15 cellular contexts compared by ENCODE assay signal in the genomic region with DNA sequence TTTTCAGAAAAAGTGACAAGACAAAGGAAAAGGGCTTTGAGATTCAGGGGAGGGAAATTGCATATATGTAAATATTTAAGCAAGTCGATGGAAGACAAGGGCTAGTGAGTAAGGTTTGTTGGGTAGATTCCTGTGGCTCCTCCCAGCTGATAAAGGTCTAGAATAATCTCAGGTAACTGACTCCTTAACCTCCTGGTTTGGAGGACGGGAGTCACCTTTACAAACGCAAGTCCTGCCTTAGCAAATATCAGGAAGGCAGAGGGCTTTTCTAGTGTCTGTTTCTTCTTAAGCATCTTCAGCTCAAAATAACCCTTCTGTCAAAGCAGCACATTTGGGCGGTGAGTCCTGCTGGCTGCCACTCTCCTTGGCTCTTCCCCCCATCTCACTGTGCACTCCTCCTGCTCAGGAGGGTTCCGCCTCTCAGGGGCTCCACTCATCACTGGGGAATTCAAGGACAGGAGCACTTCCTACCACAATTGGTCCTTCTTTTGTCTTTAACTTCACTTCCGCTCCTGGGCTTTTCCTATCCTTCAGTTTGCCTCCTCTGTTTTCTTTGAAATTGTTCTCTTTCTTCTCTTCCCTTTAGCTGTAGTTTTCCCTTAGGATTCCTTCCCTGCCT.
A peak's percentile ranks its signal among the peaks of the same experiment; 100 is the strongest.
DNase-seq lines count a peak whose midpoint lies in the region; ATAC-seq, FAIRE-seq and TF ChIP-seq lines count a peak whose summit lies in the region.
"Had no signal": no experiment of that assay in that cellular context is flagged by ENCODE, and none has a peak within 500 bp of the region (broad histone marks: within the 10 kb centered on the region; RNA-seq: fewer than 3 reads in every experiment).

No MANE protein-coding gene starts in this region.

- TF ChIP-seq CTCF in IMR-90 (conservative IDR thresholded peaks at IDR 0.05; ENCODE audit: low read depth, low read length) (no peak), MCF 10A (IDR thresholded peaks at IDR 0.05; ENCODE audit: unreplicated experiment) (no peak), keratinocyte (optimal IDR thresholded peaks at IDR 0.05 in 1 of 3, IDR thresholded peaks at IDR 0.05 in 1 of 3, conservative IDR thresholded peaks at IDR 0.05 in 1 of 3; ENCODE audit: extremely low read depth in 1 of 3, insufficient read depth in 2 of 3, low read length in 3 of 3) (no peak), tibial artery (IDR thresholded peaks at IDR 0.05) (no peak), kidney (IDR thresholded peaks at IDR 0.05; ENCODE audit: borderline replicate concordance, extremely low read depth, insufficient read depth) (no peak)

- peak overlapping the region; percentile 47; the same call in 1 of the 2 replicates for H2AK5ac ChIP-seq in IMR-90 (ENCODE audit: low read depth, low read length)

- H3K27me3 ChIP-seq in IMR-90 (ENCODE audit: control insufficient read depth, insufficient read depth, low read length) (no peaks in the 10 kb centered on the region), keratinocyte (ENCODE audit: control insufficient read depth, extremely low read depth, insufficient read depth, low read length) (no peaks in the 10 kb centered on the region), tibial artery (no peaks in the 10 kb centered on the region)
- H3K27me3 ChIP-seq: right atrium auricular region had no signal

- intact Hi-C loops in IMR-90 (cut with micrococcal nuclease): no loop called here
- intact Hi-C loops in MCF 10A (cut with micrococcal nuclease): no loop called here
- intact Hi-C loops in tibial artery (cut with DNase I; ENCODE audit: low total_unique reads): loop anchor here (5.0 kb wide), 1 partner anchor 61 kb away; no protein-coding TSS in a partner anchor
- intact Hi-C loops in kidney (cut with DNase I): no loop called here

- peak overlapping the region; percentile 81 for H2AK9ac ChIP-seq in IMR-90 (replicated peaks; ENCODE audit: low read depth, low read length, poor library complexity)

- no peaks in the 10 kb centered on the region for H3K9me3 Mint-ChIP-seq in MCF 10A (ENCODE audit: unreplicated experiment)
- H3K9me3 Mint-ChIP-seq: CD4-positive, alpha-beta T cell; stimulated activated naive CD8-positive, alpha-beta T cell treated with anti-CD3 and anti-CD28 coated beads, Interleukin-15, Interleukin-2, amounts not matched to agents 100 ng/mL and 50 ng/mL, for 24 hours had no signal

- peaks cover 29% of the 10 kb centered on the region for H3K4me1 ChIP-seq in IMR-90 (ENCODE audit: control insufficient read depth, insufficient read depth, low read length)
- no peaks in the 10 kb centered on the region for H3K4me1 ChIP-seq in keratinocyte (ENCODE audit: control insufficient read depth, extremely low read depth, insufficient read depth, low read length)
- H3K4me1 ChIP-seq in tibial artery: peaks cover 4 to 76% (median 61%) of the 10 kb centered on the region in 4 donors
- H3K4me1 ChIP-seq in kidney (ENCODE audit: control insufficient read depth in 1 of 2, insufficient read depth in 1 of 2, low read depth in 1 of 2, low read length in 2 of 2): peaks cover 0 to 5% of the 10 kb centered on the region in 2 donors
- H3K4me1 ChIP-seq: HAP-1 had no signal

- H3K4me3 ChIP-seq in IMR-90 (ENCODE audit: insufficient read depth, low read depth, low read length) (no peak overlapping the region), keratinocyte (ENCODE audit: control insufficient read depth in 2 of 3, extremely low read depth in 1 of 3, insufficient read depth in 2 of 3, low read depth in 1 of 3, low read length in 3 of 3) (no peak overlapping the region), tibial artery (no peak overlapping the region), kidney (ENCODE audit: low read length in 2 of 2) (no peak overlapping the region)
- H3K4me3 ChIP-seq: HAP-1, right atrium auricular region had no signal

- peaks cover 31% of the 10 kb centered on the region for H3K4me1 Mint-ChIP-seq in MCF 10A (ENCODE audit: insufficient read depth, unreplicated experiment)

- CTCF ChIA-PET in IMR-90 (lab: Yijun Ruan, JAX): no interaction called here
- CTCF ChIA-PET in MCF 10A (lab: Yijun Ruan, JAX): interaction anchor here (0.6 kb wide), 1 partner anchor 500 kb away, joined by 3 read pairs; no protein-coding TSS in a partner anchor

- peak overlapping the region; percentile 86 for H3K18ac ChIP-seq in IMR-90 (ENCODE audit: low read depth, low read length)

- peak overlapping the region; percentile 14; the same call in 1 of the 2 replicates for H3K27ac ChIP-seq in IMR-90 (ENCODE audit: insufficient read depth, low read length)
- H3K27ac ChIP-seq in keratinocyte (ENCODE audit: control insufficient read depth, insufficient read depth, low read length): no peak overlapping the region
- H3K27ac ChIP-seq in tibial artery: peak overlapping the region; percentile 77 to 83
- H3K27ac ChIP-seq in kidney (ENCODE audit: low read depth in 2 of 2, low read length in 2 of 2): no peak overlapping the region

- peak overlapping the region; percentile 74 for H3K27ac Mint-ChIP-seq in MCF 10A (ENCODE audit: low read depth, unreplicated experiment)
- H3K27ac Mint-ChIP-seq: activated T-helper 17 cell treated with anti-CD3 and anti-CD28 coated beads, Interleukin-2, amount 50 U/mL, for 72 hours; CD4-positive, alpha-beta T cell; stimulated activated naive CD8-positive, alpha-beta T cell treated with anti-CD3 and anti-CD28 coated beads, Interleukin-15, Interleukin-2, amounts not matched to agents 100 ng/mL and 50 ng/mL, for 24 hours had no signal

- peak overlapping the region; percentile 17; the same call in 1 of the 2 replicates for H3K14ac ChIP-seq in IMR-90 (replicated peaks; ENCODE audit: low read depth, low read length)

- peak overlapping the region; percentile 62 for H4K5ac ChIP-seq in IMR-90 (ENCODE audit: low read depth, low read length)

- no peak for TF ChIP-seq POLR2A in IMR-90 (IDR thresholded peaks at IDR 0.05; ENCODE audit: low read depth, low read length)

- DNase-seq in IMR-90 (no peak), MCF 10A (ENCODE audit: unreplicated experiment) (no peak), keratinocyte (ENCODE audit: low read depth, low spot score) (no peak), tibial artery (no peak), medulla oblongata (ENCODE audit: extremely low spot score) (no peak), kidney (no peak), NCI-H446 treated with DMSO at 0.1 percent for 48 hours (lab: John Stamatoyannopoulos, UW) (no peak)
- DNase-seq: CD4-positive, alpha-beta T cell; MV-4-11 had no signal

- H3K36me3 ChIP-seq in IMR-90 (ENCODE audit: control insufficient read depth, insufficient read depth, low read length) (no peaks in the 10 kb centered on the region), keratinocyte (ENCODE audit: control insufficient read depth in 2 of 2, extremely low read depth in 1 of 2, insufficient read depth in 2 of 2, low read length in 2 of 2) (no peaks in the 10 kb centered on the region), tibial artery (no peaks in the 10 kb centered on the region), kidney (ENCODE audit: control insufficient read depth in 1 of 2, insufficient read depth in 2 of 2, low read length in 2 of 2) (no peaks in the 10 kb centered on the region)
- H3K36me3 ChIP-seq: HAP-1, right atrium auricular region had no signal

- no peaks in the 10 kb centered on the region for H3K79me2 ChIP-seq in keratinocyte (ENCODE audit: control insufficient read depth, insufficient read depth, low read length)

- ATAC-seq in IMR-90 (ENCODE audit: low read depth) (no peak), HG03159 (IDR thresholded peaks at IDR 0.05; ENCODE audit: unreplicated experiment) (no peak)
- ATAC-seq: activated T-helper 17 cell treated with anti-CD3 and anti-CD28 coated beads, Interleukin-2, amount 50 U/mL, for 72 hours had no signal

- H4K8ac ChIP-seq in IMR-90 (ENCODE audit: low read depth in 2 of 2, low read length in 2 of 2): peak overlapping the region; percentile 11 to 71; a peak in 1 of 4 replicates

- dilution Hi-C loops in IMR-90 (cut with HindIII; ENCODE audit: low sequenced_read_pairs, unreplicated experiment): no loop called here
- dilution Hi-C loops in keratinocyte (cut with MboI; ENCODE audit: extremely low pct_ligation_motif_present, low sequenced_read_pairs): no loop called here

- no peak overlapping the region for H3K4me3 Mint-ChIP-seq in MCF 10A (ENCODE audit: unreplicated experiment)
- H3K4me3 Mint-ChIP-seq: activated T-helper 17 cell treated with anti-CD3 and anti-CD28 coated beads, Interleukin-2, amount 50 U/mL, for 72 hours; CD4-positive, alpha-beta T cell; stimulated activated naive CD8-positive, alpha-beta T cell treated with anti-CD3 and anti-CD28 coated beads, Interleukin-15, Interleukin-2, amounts not matched to agents 100 ng/mL and 50 ng/mL, for 24 hours had no signal

- in situ Hi-C loops in IMR-90 (cut with MboI; ENCODE audit: low sequenced_read_pairs): no loop called here

- TF ChIP-seq RAD21 in IMR-90 (IDR thresholded peaks at IDR 0.05; ENCODE audit: low read length): no peak

- 0 out of 2 replicates have a peak overlapping the region, but pooled peaks have one; percentile 16 for H3K23ac ChIP-seq in IMR-90 (ENCODE audit: low read depth, low read length)

- H4K20me1 ChIP-seq in IMR-90 (ENCODE audit: insufficient read depth, low read length) (no peaks in the 10 kb centered on the region), keratinocyte (ENCODE audit: control insufficient read depth, extremely low read depth, insufficient read depth, low read length) (no peaks in the 10 kb centered on the region)

- peak overlapping the region; percentile 88 for H2BK120ac ChIP-seq in IMR-90 (ENCODE audit: low read depth, low read length)

- no peak overlapping the region for H3K56ac ChIP-seq in IMR-90 (ENCODE audit: extremely low read depth, insufficient read depth, low read length)

- H2AFZ ChIP-seq in IMR-90 (replicated peaks; ENCODE audit: low read length, poor library complexity) (peak overlapping the region; percentile 73), keratinocyte (ENCODE audit: control insufficient read depth, low read length) (peak overlapping the region; percentile 16)

- BruUV-seq in IMR-90 (replicated peaks; lab: Mats Ljungman, UMichigan) (no TSS peak), MCF 10A (replicated peaks; lab: Mats Ljungman, UMichigan) (no TSS peak)

- H3K27me3 Mint-ChIP-seq in MCF 10A (ENCODE audit: insufficient read depth, unreplicated experiment): no peaks in the 10 kb centered on the region
- H3K27me3 Mint-ChIP-seq: CD4-positive, alpha-beta T cell; stimulated activated naive CD8-positive, alpha-beta T cell treated with anti-CD3 and anti-CD28 coated beads, Interleukin-15, Interleukin-2, amounts not matched to agents 100 ng/mL and 50 ng/mL, for 24 hours had no signal

- H3K9me3 ChIP-seq in IMR-90 (ENCODE audit: control insufficient read depth, insufficient read depth, low read length) (no peaks in the 10 kb centered on the region), keratinocyte (ENCODE audit: control insufficient read depth, low read depth, low read length) (no peaks in the 10 kb centered on the region), tibial artery (no peaks in the 10 kb centered on the region), kidney (ENCODE audit: control insufficient read depth in 1 of 2, low read length in 2 of 2) (no peaks in the 10 kb centered on the region)
- H3K9me3 ChIP-seq: HAP-1, right atrium auricular region had no signal

- no peak for FAIRE-seq in keratinocyte (lab: Jason Lieb, UNC)
- FAIRE-seq in kidney (lab: Jason Lieb, UNC): no peak
- FAIRE-seq: G401.6 had no signal

- H3K4me2 ChIP-seq in IMR-90 (ENCODE audit: low read depth, low read length) (no peak overlapping the region), keratinocyte (ENCODE audit: control insufficient read depth, extremely low read depth, insufficient read depth, low read depth, low read length) (peak overlapping the region; percentile 6)

- H3K36me3 Mint-ChIP-seq in MCF 10A (ENCODE audit: insufficient read depth, unreplicated experiment): no peaks in the 10 kb centered on the region

- WGBS in IMR-90 (ENCODE audit: extremely low coverage in 2 of 2, insufficient read length in 1 of 2), 2 experiments: 89% methylated on average over 4 of the region's 6 CpGs; no CpG with 5 or more reads in 1 of the 2 experiments

- H3K9me1 ChIP-seq in IMR-90 (ENCODE audit: insufficient read depth, low read length) (peaks cover 26% of the 10 kb centered on the region), keratinocyte (ENCODE audit: control insufficient read depth, extremely low read depth, insufficient read depth, low read length) (no peaks in the 10 kb centered on the region)

- H2BK5ac ChIP-seq in IMR-90 (ENCODE audit: low read depth, low read length, poor library complexity, severe bottlenecking): peak overlapping the region; percentile 16

- H3K79me1 ChIP-seq in IMR-90 (ENCODE audit: low read depth in 1 of 2, low read length in 2 of 2): no peaks in the 10 kb centered on the region; a peak in 1 of 4 replicates

- peak overlapping the region; percentile 37 for H2BK20ac ChIP-seq in IMR-90 (ENCODE audit: low read depth, low read length)

- peak overlapping the region; percentile 48; the same call in 2 of the 3 replicates for H2BK15ac ChIP-seq in IMR-90 (ENCODE audit: low read depth, low read length)

- POLR2A ChIA-PET in IMR-90 (lab: Charles Lee; ENCODE audit: unreplicated experiment): interaction anchor here (0.7 kb wide), 1 partner anchor 18 kb away, joined by 3 read pairs; no protein-coding TSS in a partner anchor
- POLR2A ChIA-PET in MCF 10A (lab: Yijun Ruan, JAX): no interaction called here

- peak overlapping the region; percentile 72 for H3K4ac ChIP-seq in IMR-90 (ENCODE audit: low read depth, low read length)

- peak overlapping the region; percentile 70 for H4K91ac ChIP-seq in IMR-90 (ENCODE audit: insufficient read depth, low read depth, low read length)

- H3K9ac ChIP-seq in IMR-90 (ENCODE audit: low read depth, low read length) (no peak overlapping the region), keratinocyte (ENCODE audit: control insufficient read depth, extremely low read depth, insufficient read depth, low read length) (no peak overlapping the region), kidney (ENCODE audit: low read length in 2 of 2) (no peak overlapping the region)

Comparison
In these comparisons a context has a peak if more than half of its experiments do, and no peak if none do; other contexts are left out.
1. H3K27ac ChIP-seq: peak in IMR-90 (single experiment) and tibial artery (2 of 2); none in keratinocyte (single experiment) and kidney (0 of 2).